In the genomic region with DNA sequence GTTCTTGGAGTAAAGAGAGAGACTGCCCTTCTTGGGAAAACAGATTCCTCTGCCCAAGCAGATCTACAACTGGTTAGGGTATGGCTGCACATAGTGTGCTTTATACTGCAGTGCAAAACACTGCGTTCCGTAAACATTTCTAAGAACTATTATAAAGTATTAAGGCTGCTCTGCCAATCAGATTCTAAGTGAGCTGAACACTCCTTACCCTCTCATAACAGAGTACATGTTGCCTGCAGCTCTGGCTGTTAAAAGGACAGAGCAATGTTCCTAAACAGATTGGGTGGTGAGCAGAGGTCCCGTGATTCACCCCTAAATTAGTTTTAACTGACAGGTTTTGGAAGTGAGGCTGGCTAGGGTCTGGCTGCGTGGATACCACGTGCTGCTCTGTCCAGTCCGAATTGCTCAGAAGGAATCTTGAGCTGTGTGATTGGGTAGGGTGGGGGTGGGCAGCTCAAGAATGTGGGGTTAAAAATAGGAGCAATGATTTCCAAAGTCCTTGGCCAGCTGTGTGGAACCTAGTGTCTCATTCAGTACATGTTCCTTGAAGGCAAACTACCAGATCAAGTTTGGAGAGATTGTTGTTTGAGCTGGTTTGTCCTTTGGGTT, we compare ENCODE assay signal across 10 cellular contexts.
DNase-seq lines count a peak whose midpoint lies in the region; ATAC-seq and TF ChIP-seq lines count a peak whose summit lies in the region.
"Had no signal": no experiment of that assay in that cellular context is flagged by ENCODE, and none has a peak within 500 bp of the region (broad histone marks: within the 10 kb centered on the region; RNA-seq: fewer than 3 reads in every experiment).

No MANE protein-coding gene starts in this region.

- no peaks in the 10 kb centered on the region for H3K4me1 ChIP-seq in RWPE2 (ENCODE audit: insufficient read depth, poor library complexity, severe bottlenecking)
- peaks cover 27% of the 10 kb centered on the region for H3K4me1 ChIP-seq in muscle layer of colon (ENCODE audit: insufficient read depth, low read length)
- peaks cover 22 to 25% of the 10 kb centered on the region in 2 donors for H3K4me1 ChIP-seq in thyroid gland

- H3K27ac ChIP-seq in RWPE2 (ENCODE audit: poor library complexity, severe bottlenecking) (no peak overlapping the region), muscle layer of colon (ENCODE audit: low read depth, low read length) (peak overlapping the region; percentile 40), thyroid gland (peak overlapping the region; percentile 82 to 94 (median 93))
- H3K27ac ChIP-seq: KMS-11 had no signal

- H3K36me3 ChIP-seq in RWPE2 (ENCODE audit: low read depth) (no peaks in the 10 kb centered on the region), muscle layer of colon (ENCODE audit: insufficient read depth, low read length) (no peaks in the 10 kb centered on the region), thyroid gland (no peaks in the 10 kb centered on the region)

- DNase-seq in RWPE2 (ENCODE audit: low spot score): no peak
- DNase-seq in fibroblast of villous mesenchyme (ENCODE audit: low read depth): peak; percentile 61
- DNase-seq in thyroid gland: peak; percentile 91 to 92
- DNase-seq in KG1 (lab: John Stamatoyannopoulos, UW): no peak
- DNase-seq in LoVo (ENCODE audit: low spot score): no peak
- no peak for DNase-seq in activated naive CD4-positive, alpha-beta T cell treated with Interleukin-2 at 50 U/mL for 16 hours
- DNase-seq: T-cell had no signal

- peak in 1 of 2 donors; percentile 42 for TF ChIP-seq POLR2A in thyroid gland (IDR thresholded peaks at IDR 0.05)

- intact Hi-C loops in thyroid gland (cut with DNase I): no loop called here

- no peak overlapping the region for H3K4me3 ChIP-seq in RWPE2 (ENCODE audit: severe bottlenecking)
- no peak overlapping the region for H3K4me3 ChIP-seq in fibroblast of villous mesenchyme (ENCODE audit: low read depth, low read length)
- no peak overlapping the region for H3K4me3 ChIP-seq in muscle layer of colon (ENCODE audit: low read depth in 1 of 2, low read length in 2 of 2)
- no peak overlapping the region for H3K4me3 ChIP-seq in thyroid gland (replicated peaks in 1 of 3)

- no peak overlapping the region for H3K9ac ChIP-seq in muscle layer of colon (ENCODE audit: low read length)
- H3K9ac ChIP-seq: KMS-11 had no signal

- H3K9me3 ChIP-seq in RWPE2 (ENCODE audit: severe bottlenecking) (no peaks in the 10 kb centered on the region), muscle layer of colon (ENCODE audit: low read length) (no peaks in the 10 kb centered on the region), thyroid gland (no peaks in the 10 kb centered on the region)

- no peaks in the 10 kb centered on the region for H3K27me3 ChIP-seq in RWPE2 (ENCODE audit: insufficient read depth, poor library complexity, severe bottlenecking)
- no peaks in the 10 kb centered on the region for H3K27me3 ChIP-seq in muscle layer of colon (ENCODE audit: control insufficient read depth in 1 of 2, insufficient read depth in 2 of 2, low read length in 2 of 2)
- no peaks in the 10 kb centered on the region for H3K27me3 ChIP-seq in thyroid gland

- no peak for TF ChIP-seq CTCF in RWPE2 (IDR thresholded peaks at IDR 0.05; ENCODE audit: poor library complexity, severe bottlenecking)
- TF ChIP-seq CTCF in fibroblast of villous mesenchyme (IDR thresholded peaks at IDR 0.05; ENCODE audit: insufficient read depth, low read depth, low read length): no peak
- TF ChIP-seq CTCF in thyroid gland (IDR thresholded peaks at IDR 0.05): no peak

- ATAC-seq in RWPE2 (ENCODE audit: low read depth): 0 out of 3 replicates have a peak, but pooled peaks have one; percentile 19
- no peak for ATAC-seq in GM19351 (IDR thresholded peaks at IDR 0.05; ENCODE audit: unreplicated experiment)
- ATAC-seq: T-cell had no signal

- 37 to 39% methylated on average over 6 of the region's 6 CpGs for WGBS in thyroid gland, 2 donors

Comparison
In these comparisons a context has a peak if more than half of its experiments do, and no peak if none do; other contexts are left out.
1. DNase-seq: peak in fibroblast of villous mesenchyme (single experiment) and thyroid gland (2 of 2); none in RWPE2 (single experiment), KG1 (single experiment), LoVo (single experiment) and activated naive CD4-positive, alpha-beta T cell treated with Interleukin-2 at 50 U/mL for 16 hours (single experiment).